ENCODE assay signal across 10 cellular contexts in the genomic region with DNA sequence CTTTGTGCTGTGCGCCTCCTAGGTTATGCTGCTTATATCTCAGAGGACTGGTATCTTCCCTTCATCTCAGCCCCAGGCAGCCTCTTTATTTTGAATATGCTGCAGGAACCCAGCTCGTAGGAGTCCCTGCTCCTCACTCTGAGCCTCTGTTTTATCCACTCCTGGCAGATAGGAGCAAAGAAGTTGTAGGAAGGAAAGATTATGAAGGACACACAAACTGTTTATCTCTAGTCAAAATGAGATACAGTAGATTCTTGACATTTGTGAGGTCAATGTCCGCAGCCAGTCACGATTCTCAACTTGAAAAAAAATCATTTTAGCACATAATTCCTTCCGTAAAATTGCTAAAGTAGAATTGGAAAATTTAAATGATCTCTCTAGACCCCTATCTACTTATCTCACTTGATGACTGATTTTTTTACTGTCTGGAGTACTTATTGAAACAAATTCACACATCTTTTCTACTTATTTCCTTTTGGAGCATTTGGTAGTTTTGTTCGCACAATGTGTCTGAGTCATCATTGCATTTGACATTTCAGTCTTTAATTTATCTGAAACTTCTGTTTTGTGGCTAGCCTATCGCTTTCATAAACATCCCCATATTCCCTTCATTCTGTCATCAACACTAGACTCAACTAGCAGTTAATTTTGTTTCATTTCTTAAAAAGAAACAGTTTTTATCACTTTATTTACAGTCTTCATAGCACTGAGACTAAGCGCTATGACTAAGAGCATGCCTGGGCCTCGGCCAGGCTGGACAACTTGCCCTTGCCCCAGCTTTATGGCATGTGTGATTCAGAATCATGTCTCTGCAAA. TPM values are rescaled to one million over a fixed set of nuclear protein-coding genes. Genes with fewer than 3 reads are reported as not detected.
DNase-seq lines count a peak whose midpoint lies in the region; TF ChIP-seq lines count a peak whose summit lies in the region.
"Had no signal": no experiment of that assay in that cellular context is flagged by ENCODE, and none has a peak within 500 bp of the region (broad histone marks: within the 10 kb centered on the region; RNA-seq: fewer than 3 reads in every experiment).

No MANE protein-coding gene starts in this region.

- no peaks in the 10 kb centered on the region for H3K9me3 Mint-ChIP-seq in nephron progenitor cell

- H3K9me3 ChIP-seq in BE2C, result no peaks in the 10 kb centered on the region

- H3K27ac Mint-ChIP-seq in nephron progenitor cell, result peak overlapping the region; percentile 77

- peaks cover 30% of the 10 kb centered on the region for H3K36me3 Mint-ChIP-seq in nephron progenitor cell (ENCODE audit: low read depth)

- no peaks in the 10 kb centered on the region for H3K27me3 ChIP-seq in brain microvascular endothelial cell (replicated peaks)
- H3K27me3 ChIP-seq in BE2C, result no peaks in the 10 kb centered on the region

- H3K4me1 Mint-ChIP-seq in nephron progenitor cell, result peaks cover 21% of the 10 kb centered on the region

- H3K4me3 ChIP-seq in brain microvascular endothelial cell (ENCODE audit: low read depth, low read length), result no peak overlapping the region
- H3K4me3 ChIP-seq in BE2C (ENCODE audit: low read depth, low read length), result no peak overlapping the region
- H3K4me3 ChIP-seq: coronary artery had no signal

- H3K36me3 ChIP-seq in brain microvascular endothelial cell (replicated peaks), result no peaks in the 10 kb centered on the region
- H3K36me3 ChIP-seq in BE2C, result no peaks in the 10 kb centered on the region

- peak; percentile 72 for DNase-seq in ELR (ENCODE audit: low read depth)
- DNase-seq in OCI-M1 (lab: John Stamatoyannopoulos, UW), result peak; percentile 74
- DNase-seq in brain microvascular endothelial cell, result peak; percentile 63
- no peak for DNase-seq in nephron progenitor cell
- no peak for DNase-seq in NCI-H1694 treated with DMSO at 0.1 percent for 48 hours (lab: John Stamatoyannopoulos, UW)
- no peak for DNase-seq in posterior cingulate gyrus
- no peak for DNase-seq in BE2C
- DNase-seq in superior temporal gyrus (ENCODE audit: extremely low spot score), result no peak
- DNase-seq: NCI-H1048 had no signal

- intact Hi-C loops in posterior cingulate gyrus (cut with DNase I), result no loop called here

- no peak overlapping the region for H3K4me3 Mint-ChIP-seq in nephron progenitor cell

- no peaks in the 10 kb centered on the region for H3K4me1 ChIP-seq in BE2C

- no peak for TF ChIP-seq CTCF in brain microvascular endothelial cell (IDR thresholded peaks at IDR 0.05; ENCODE audit: low read depth, low read length, missing control alignments)
- no peak for TF ChIP-seq CTCF in nephron progenitor cell (IDR thresholded peaks at IDR 0.05)
- TF ChIP-seq CTCF in BE2C (IDR thresholded peaks at IDR 0.05; ENCODE audit: low read depth, low read length), result no peak

- no peak overlapping the region for H3K27ac ChIP-seq in brain microvascular endothelial cell
- H3K27ac ChIP-seq: coronary artery had no signal

- in situ Hi-C loops in brain microvascular endothelial cell (cut with HindIII; ENCODE audit: low pct_ligation_motif_present, low sequenced_read_pairs), result no loop called here

- no peaks in the 10 kb centered on the region for H3K27me3 Mint-ChIP-seq in nephron progenitor cell (ENCODE audit: low read depth, poor library complexity)

RNA-seq across cellular contexts. Expression of a gene that starts 15.8 kb away (rescaled TPM):
- polyA plus RNA-seq in BE2C (2012; ENCODE audit: insufficient read depth, insufficient read length, low read depth), result 3.6 TPM

Comparison
In these comparisons a context has a peak if more than half of its experiments do, and no peak if none do; other contexts are left out.
1. DNase-seq: peak in ELR (single experiment), OCI-M1 (single experiment) and brain microvascular endothelial cell (single experiment); none in nephron progenitor cell (single experiment), NCI-H1694 treated with DMSO at 0.1 percent for 48 hours (single experiment), posterior cingulate gyrus (0 of 10), BE2C (single experiment) and superior temporal gyrus (single experiment).